1 cellular context compared by ENCODE assay signal in the genomic region with DNA sequence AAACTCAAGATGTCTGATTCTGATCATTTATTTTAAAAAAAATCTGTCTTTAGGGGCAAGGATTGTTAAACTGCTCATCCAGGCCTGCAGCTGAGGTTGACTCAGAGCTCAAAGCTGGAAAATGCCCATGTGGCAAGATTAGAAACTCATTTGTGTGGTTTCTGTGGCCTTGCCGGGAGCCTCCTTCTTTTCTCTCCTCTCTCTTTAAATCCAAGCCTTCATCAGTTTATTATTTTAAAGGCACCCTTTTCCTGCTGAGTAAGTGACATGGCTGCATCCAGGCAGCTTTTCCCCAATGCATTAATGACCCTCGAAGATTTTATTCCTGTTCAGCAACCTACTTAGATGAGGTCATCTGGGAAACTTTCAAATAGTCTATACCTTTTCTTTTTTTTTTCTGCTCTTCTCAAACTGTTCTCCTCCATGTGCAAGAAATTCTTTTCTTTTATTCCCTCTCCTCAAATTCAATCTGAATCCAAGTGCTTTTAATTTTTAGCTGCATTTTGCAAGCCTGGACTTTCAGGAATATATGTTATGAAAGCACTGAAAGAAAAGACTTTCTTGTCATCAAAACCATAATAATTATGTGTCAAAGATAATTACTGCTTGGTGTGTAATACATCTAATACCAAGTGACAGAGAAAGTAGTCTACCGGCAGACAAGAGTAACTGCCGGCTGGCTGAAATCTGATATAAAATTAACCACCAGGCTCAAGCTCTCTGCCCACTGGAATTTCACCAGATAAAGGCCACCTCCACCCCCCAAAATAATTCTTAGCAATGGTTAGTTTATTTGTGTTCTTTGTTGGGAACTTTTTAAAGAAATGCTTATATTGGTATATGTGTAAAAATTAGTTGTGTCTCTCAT.
TF ChIP-seq lines count a peak whose summit lies in the region.

No MANE protein-coding gene starts in this region.

TF ChIP-seq in WTC11, 78 proteins besides CTCF, POLR2A, EP300 and RAD21 (continued from another document):
- TF ChIP-seq, protein P1, sequence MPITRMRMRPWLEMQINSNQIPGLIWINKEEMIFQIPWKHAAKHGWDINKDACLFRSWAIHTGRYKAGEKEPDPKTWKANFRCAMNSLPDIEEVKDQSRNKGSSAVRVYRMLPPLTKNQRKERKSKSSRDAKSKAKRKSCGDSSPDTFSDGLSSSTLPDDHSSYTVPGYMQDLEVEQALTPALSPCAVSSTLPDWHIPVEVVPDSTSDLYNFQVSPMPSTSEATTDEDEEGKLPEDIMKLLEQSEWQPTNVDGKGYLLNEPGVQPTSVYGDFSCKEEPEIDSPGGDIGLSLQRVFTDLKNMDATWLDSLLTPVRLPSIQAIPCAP (CRISPR knock-in tag; IDR thresholded peaks at IDR 0.05) = no peak
- TF ChIP-seq, protein P2, sequence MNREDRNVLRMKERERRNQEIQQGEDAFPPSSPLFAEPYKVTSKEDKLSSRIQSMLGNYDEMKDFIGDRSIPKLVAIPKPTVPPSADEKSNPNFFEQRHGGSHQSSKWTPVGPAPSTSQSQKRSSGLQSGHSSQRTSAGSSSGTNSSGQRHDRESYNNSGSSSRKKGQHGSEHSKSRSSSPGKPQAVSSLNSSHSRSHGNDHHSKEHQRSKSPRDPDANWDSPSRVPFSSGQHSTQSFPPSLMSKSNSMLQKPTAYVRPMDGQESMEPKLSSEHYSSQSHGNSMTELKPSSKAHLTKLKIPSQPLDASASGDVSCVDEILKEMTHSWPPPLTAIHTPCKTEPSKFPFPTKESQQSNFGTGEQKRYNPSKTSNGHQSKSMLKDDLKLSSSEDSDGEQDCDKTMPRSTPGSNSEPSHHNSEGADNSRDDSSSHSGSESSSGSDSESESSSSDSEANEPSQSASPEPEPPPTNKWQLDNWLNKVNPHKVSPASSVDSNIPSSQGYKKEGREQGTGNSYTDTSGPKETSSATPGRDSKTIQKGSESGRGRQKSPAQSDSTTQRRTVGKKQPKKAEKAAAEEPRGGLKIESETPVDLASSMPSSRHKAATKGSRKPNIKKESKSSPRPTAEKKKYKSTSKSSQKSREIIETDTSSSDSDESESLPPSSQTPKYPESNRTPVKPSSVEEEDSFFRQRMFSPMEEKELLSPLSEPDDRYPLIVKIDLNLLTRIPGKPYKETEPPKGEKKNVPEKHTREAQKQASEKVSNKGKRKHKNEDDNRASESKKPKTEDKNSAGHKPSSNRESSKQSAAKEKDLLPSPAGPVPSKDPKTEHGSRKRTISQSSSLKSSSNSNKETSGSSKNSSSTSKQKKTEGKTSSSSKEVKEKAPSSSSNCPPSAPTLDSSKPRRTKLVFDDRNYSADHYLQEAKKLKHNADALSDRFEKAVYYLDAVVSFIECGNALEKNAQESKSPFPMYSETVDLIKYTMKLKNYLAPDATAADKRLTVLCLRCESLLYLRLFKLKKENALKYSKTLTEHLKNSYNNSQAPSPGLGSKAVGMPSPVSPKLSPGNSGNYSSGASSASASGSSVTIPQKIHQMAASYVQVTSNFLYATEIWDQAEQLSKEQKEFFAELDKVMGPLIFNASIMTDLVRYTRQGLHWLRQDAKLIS (CRISPR knock-in tag; IDR thresholded peaks at IDR 0.05; ENCODE audit: borderline replicate concordance) = no peak
- TF ChIP-seq ZNF232 (CRISPR knock-in tag; IDR thresholded peaks at IDR 0.05) = no peak
